In genomic region chr5:91272858-91273257, GRCh38 we compare ENCODE assay signal across 9 cellular contexts.
DNase-seq lines count a peak whose midpoint lies in the region; ATAC-seq and TF ChIP-seq lines count a peak whose summit lies in the region.
"Had no signal": no experiment of that assay in that cellular context is flagged by ENCODE, and none has a peak within 500 bp of the region (broad histone marks: within the 10 kb centered on the region; RNA-seq: fewer than 3 reads in every experiment).

No MANE protein-coding gene starts in this region.

- H3K18ac ChIP-seq in neuronal stem cell (ENCODE audit: low read length), result no peak overlapping the region

- POLR2A ChIA-PET in PC-3 (lab: Charles Lee; ENCODE audit: unreplicated experiment), result no interaction called here

- H3K9ac ChIP-seq in PC-3 (ENCODE audit: low read length) (no peak overlapping the region), neuronal stem cell (ENCODE audit: low read depth, low read length, poor library complexity) (no peak overlapping the region)

- H2AK5ac ChIP-seq in neuronal stem cell (ENCODE audit: low read depth, low read length), result no peak overlapping the region

- CTCF ChIA-PET in PC-3 (lab: Charles Lee), result no interaction called here

- no peaks in the 10 kb centered on the region for H3K9me3 ChIP-seq in PC-3 (ENCODE audit: low read length)
- no peaks in the 10 kb centered on the region for H3K9me3 ChIP-seq in neuronal stem cell (replicated peaks in 1 of 2; ENCODE audit: control insufficient read depth in 2 of 2, insufficient read depth in 1 of 2, low read depth in 1 of 2, low read length in 2 of 2)

- H3K36me3 ChIP-seq in ACC112 (ENCODE audit: insufficient read depth, low read length) (no peaks in the 10 kb centered on the region), PC-3 (ENCODE audit: low read depth, low read length) (no peaks in the 10 kb centered on the region), neuronal stem cell (replicated peaks in 1 of 2; ENCODE audit: control insufficient read depth in 2 of 2, insufficient read depth in 2 of 2, low read length in 2 of 2) (no peaks in the 10 kb centered on the region)

- H4K8ac ChIP-seq in neuronal stem cell (ENCODE audit: low read depth, low read length), result no peak overlapping the region

- no peaks in the 10 kb centered on the region for H3K9me2 ChIP-seq in PC-3 (replicated peaks; ENCODE audit: low read length)

- no peaks in the 10 kb centered on the region for H3F3A ChIP-seq in PC-3 (ENCODE audit: low read length, unreplicated experiment)

- H3K23ac ChIP-seq in neuronal stem cell (ENCODE audit: low read depth, low read length, poor library complexity), result no peak overlapping the region

- H3K4me2 ChIP-seq in PC-3 (ENCODE audit: low read length), result no peak overlapping the region
- H3K4me2 ChIP-seq in neuronal stem cell (ENCODE audit: insufficient read depth, low read length, poor library complexity, severe bottlenecking), result no peak overlapping the region

- no peak for TF ChIP-seq CTCF in PC-3 (conservative IDR thresholded peaks at IDR 0.05; ENCODE audit: low read depth, low read length)

- no peak overlapping the region for H2BK15ac ChIP-seq in neuronal stem cell (ENCODE audit: low read length)

- H4K91ac ChIP-seq in neuronal stem cell (ENCODE audit: low read depth, low read length, poor library complexity), result no peak overlapping the region

- H3K14ac ChIP-seq in neuronal stem cell (ENCODE audit: low read length), result no peak overlapping the region

- H2BK120ac ChIP-seq in neuronal stem cell (ENCODE audit: low read depth, low read length), result no peak overlapping the region

- H3K4me3 ChIP-seq in ACC112 (ENCODE audit: low read depth, low read length) (no peak overlapping the region), PC-3 (ENCODE audit: low read length) (no peak overlapping the region), neuronal stem cell (ENCODE audit: low read length in 2 of 2) (no peak overlapping the region)

- ATAC-seq in GM19025 (IDR thresholded peaks at IDR 0.05; ENCODE audit: low read depth, unreplicated experiment), result peak; percentile 91
- ATAC-seq in HG02943 (IDR thresholded peaks at IDR 0.05; ENCODE audit: low read depth, unreplicated experiment), result peak; percentile 96
- no peak for ATAC-seq in PC-3

- no peak overlapping the region for H2BK12ac ChIP-seq in neuronal stem cell (ENCODE audit: low read length)

- no peak overlapping the region for H3K4ac ChIP-seq in neuronal stem cell (ENCODE audit: low read length)

- H4K20me1 ChIP-seq in PC-3 (ENCODE audit: low read length), result no peaks in the 10 kb centered on the region

- H3K27ac ChIP-seq in ACC112 (ENCODE audit: low read depth, low read length) (peak overlapping the region; percentile 10; the same call in 1 of the 2 replicates), PC-3 (ENCODE audit: low read length) (no peak overlapping the region), neuronal stem cell (replicated peaks; ENCODE audit: low read length) (no peak overlapping the region)

- no peaks in the 10 kb centered on the region for H3K79me1 ChIP-seq in neuronal stem cell (ENCODE audit: low read depth, low read length)

- H3K4me1 ChIP-seq in ACC112 (ENCODE audit: control insufficient read depth, insufficient read depth, low read length, unreplicated experiment) (peaks cover 3% of the 10 kb centered on the region), PC-3 (ENCODE audit: insufficient read depth, low read length) (no peaks in the 10 kb centered on the region), neuronal stem cell (ENCODE audit: control insufficient read depth in 2 of 2, insufficient read depth in 1 of 2, low read depth in 1 of 2, low read length in 2 of 2) (no peaks in the 10 kb centered on the region)

- intact Hi-C loops in PC-3 (cut with micrococcal nuclease), result no loop called here

- DNase-seq in PC-3 (peak; percentile 33), neuronal stem cell (ENCODE audit: low spot score) (no peak), dermis blood vessel endothelial cell (no peak), OCI-M2 (lab: John Stamatoyannopoulos, UW; ENCODE audit: unreplicated experiment) (no peak), anterior cingulate cortex (lab: John Stamatoyannopoulos, UW) (no peak)
- DNase-seq: left cardiac atrium had no signal

- H2AFZ ChIP-seq in ACC112 (ENCODE audit: low read length, unreplicated experiment), result no peak overlapping the region
- H2AFZ ChIP-seq in PC-3 (ENCODE audit: low read length), result no peak overlapping the region
- no peak overlapping the region for H2AFZ ChIP-seq in neuronal stem cell (ENCODE audit: low read length)

- WGBS in neuronal stem cell (ENCODE audit: extremely low coverage in 2 of 2, insufficient read length in 2 of 2, insufficient replicate concordance in 1 of 2), 2 donors, result no CpG with 5 or more reads among the region's 2 CpGs

- H3K27me3 ChIP-seq in ACC112 (ENCODE audit: insufficient read depth, low read length), result no peaks in the 10 kb centered on the region
- no peaks in the 10 kb centered on the region for H3K27me3 ChIP-seq in PC-3 (ENCODE audit: low read length)
- H3K27me3 ChIP-seq in neuronal stem cell (ENCODE audit: control insufficient read depth in 3 of 3, insufficient read depth in 3 of 3, low read depth in 1 of 3, low read length in 3 of 3), result no peaks in the 10 kb centered on the region

- no peaks in the 10 kb centered on the region for H3K79me2 ChIP-seq in ACC112 (ENCODE audit: control insufficient read depth, insufficient read depth, low read length, unreplicated experiment)
- no peaks in the 10 kb centered on the region for H3K79me2 ChIP-seq in PC-3 (ENCODE audit: low read length)

- no peak overlapping the region for H2BK5ac ChIP-seq in neuronal stem cell (ENCODE audit: low read length)

- no TSS peak for BruUV-seq in PC-3 (replicated peaks; lab: Mats Ljungman, UMichigan)
